ENCODE assay signal across 29 cellular contexts in genomic region chr17:55063857-55064485, GRCh38.
"Had no signal": no experiment of that assay in that cellular context is flagged by ENCODE, and none has a peak within 500 bp of the region (broad histone marks: within the 10 kb centered on the region; RNA-seq: fewer than 3 reads in every experiment).

No MANE protein-coding gene starts in this region.

- ATAC-seq: activated CD8-positive, alpha-beta memory T cell treated with anti-CD3 and anti-CD28 coated beads, Interleukin-2, amount 10 ng/mL, durations not matched to agents 7 days and 5 days; activated CD8-positive, alpha-beta T cell treated with anti-CD3 and anti-CD28 coated beads for 36 hours; activated naive CD4-positive, alpha-beta T cell treated with anti-CD3 and anti-CD28 coated beads, Interleukin-2, amount 50 U/mL, for 72 hours; heart right ventricle; left colon; lower lobe of right lung; mucosa of descending colon; right lobe of liver; stimulated activated memory B cell treated with anti-CD40 and anti-IgM and Interleukin-4, amounts not matched to agents 10 μg/mL and 1 μg/mL and 100 μg/mL, for 72 hours had no signal

- H3K27me3 ChIP-seq: heart right ventricle, right lobe of liver, stomach, suprapubic skin, tibial nerve had no signal

- H3K4me3 Mint-ChIP-seq: activated CD4-positive, alpha-beta T cell treated with anti-CD3 and anti-CD28 coated beads, Interleukin-2, amount 10 ng/mL, durations not matched to agents 7 days and 5 days; activated CD8-positive, alpha-beta memory T cell treated with anti-CD3 and anti-CD28 coated beads, Interleukin-2, amount 10 ng/mL, durations not matched to agents 7 days and 5 days; activated CD8-positive, alpha-beta T cell treated with anti-CD3 and anti-CD28 coated beads for 36 hours; activated T-helper 1 cell treated with anti-CD3 and anti-CD28 coated beads, Interleukin-12 subunit alpha, Interleukin-12 subunit beta, Interleukin-2, Interleukin-4 antibody, amounts not matched to agents 30 ng/mL and 10 ng/mL and 1 ng/mL, durations not matched to agents 14 hours and 24 hours and 36 hours; brain; dendritic cell treated with granulocyte-macrophage colony-stimulating factor and Interleukin-4, amounts not matched to agents 40 ng/mL and 50 ng/mL, for 4 days; naive B cell; neural crest cell; stimulated activated memory B cell treated with anti-CD40 and anti-IgM and Interleukin-4, amounts not matched to agents 10 μg/mL and 1 μg/mL and 100 μg/mL, for 72 hours had no signal

- H3K27ac ChIP-seq: heart right ventricle, lower lobe of right lung, right lobe of liver, stomach, suprapubic skin, tibial nerve, VCaP had no signal

- H3K27me3 Mint-ChIP-seq: activated CD4-positive, alpha-beta T cell treated with anti-CD3 and anti-CD28 coated beads, Interleukin-2, amount 10 ng/mL, durations not matched to agents 7 days and 5 days; activated CD8-positive, alpha-beta memory T cell treated with anti-CD3 and anti-CD28 coated beads, Interleukin-2, amount 10 ng/mL, durations not matched to agents 7 days and 5 days; activated CD8-positive, alpha-beta T cell treated with anti-CD3 and anti-CD28 coated beads for 36 hours; naive B cell; stimulated activated memory B cell treated with anti-CD40 and anti-IgM and Interleukin-4, amounts not matched to agents 10 μg/mL and 1 μg/mL and 100 μg/mL, for 72 hours had no signal

- H3K36me3 ChIP-seq: heart right ventricle, lower lobe of right lung, right lobe of liver, stomach, suprapubic skin, tibial nerve had no signal

- DNase-seq: activated CD4-positive, alpha-beta T cell treated with anti-CD3 and anti-CD28 coated beads, Interleukin-2, amount 10 ng/mL, durations not matched to agents 7 days and 5 days; activated CD4-positive, CD25-positive, alpha-beta regulatory T cell treated with anti-CD3 and anti-CD28 coated beads, Interleukin-2, amount 50 U/mL, for 72 hours; activated CD8-positive, alpha-beta memory T cell treated with anti-CD3 and anti-CD28 coated beads, Interleukin-2, amount 10 ng/mL, durations not matched to agents 7 days and 5 days; activated CD8-positive, alpha-beta T cell treated with anti-CD3 and anti-CD28 coated beads for 36 hours; activated T-cell treated with anti-CD3 and anti-CD28 coated beads for 4 hours; aorta; effector CD4-positive, alpha-beta T cell; erythroblast; foreskin fibroblast; heart right ventricle; left colon; lower lobe of right lung; mesendoderm; mucosa of descending colon; naive B cell; occipital lobe; right lobe of liver; stimulated activated CD4-positive, alpha-beta T cell treated with anti-CD3 and anti-CD28 coated beads, Interleukin-2, amount 100 ng/mL, for 24 hours; stomach had no signal

- H3K9me3 Mint-ChIP-seq: activated CD4-positive, alpha-beta T cell treated with anti-CD3 and anti-CD28 coated beads, Interleukin-2, amount 10 ng/mL, durations not matched to agents 7 days and 5 days; activated CD8-positive, alpha-beta T cell treated with anti-CD3 and anti-CD28 coated beads for 36 hours; activated naive CD4-positive, alpha-beta T cell treated with anti-CD3 and anti-CD28 coated beads, Interleukin-2, amount 50 U/mL, for 72 hours; activated T-helper 1 cell treated with anti-CD3 and anti-CD28 coated beads, Interleukin-12 subunit alpha, Interleukin-12 subunit beta, Interleukin-2, Interleukin-4 antibody, amounts not matched to agents 30 ng/mL and 10 ng/mL and 1 ng/mL, durations not matched to agents 14 hours and 24 hours and 36 hours; brain; dendritic cell treated with granulocyte-macrophage colony-stimulating factor and Interleukin-4, amounts not matched to agents 40 ng/mL and 50 ng/mL, for 4 days; naive B cell; neural crest cell; stimulated activated memory B cell treated with anti-CD40 and anti-IgM and Interleukin-4, amounts not matched to agents 10 μg/mL and 1 μg/mL and 100 μg/mL, for 72 hours had no signal

- H3K4me3 ChIP-seq: heart right ventricle, lower lobe of right lung, mucosa of descending colon, right lobe of liver, skin epidermis, stomach, suprapubic skin, tibial nerve had no signal

- H3K4me1 ChIP-seq: heart right ventricle, lower lobe of right lung, tibial nerve had no signal

- H3K4me1 Mint-ChIP-seq: activated CD4-positive, alpha-beta T cell treated with anti-CD3 and anti-CD28 coated beads, Interleukin-2, amount 10 ng/mL, durations not matched to agents 7 days and 5 days; activated CD8-positive, alpha-beta memory T cell treated with anti-CD3 and anti-CD28 coated beads, Interleukin-2, amount 10 ng/mL, durations not matched to agents 7 days and 5 days; naive B cell; neural crest cell; stimulated activated memory B cell treated with anti-CD40 and anti-IgM and Interleukin-4, amounts not matched to agents 10 μg/mL and 1 μg/mL and 100 μg/mL, for 72 hours had no signal

- H3K36me3 Mint-ChIP-seq: activated CD8-positive, alpha-beta memory T cell treated with anti-CD3 and anti-CD28 coated beads, Interleukin-2, amount 10 ng/mL, durations not matched to agents 7 days and 5 days; activated naive CD4-positive, alpha-beta T cell treated with anti-CD3 and anti-CD28 coated beads, Interleukin-2, amount 50 U/mL, for 72 hours; brain; naive B cell; stimulated activated memory B cell treated with anti-CD40 and anti-IgM and Interleukin-4, amounts not matched to agents 10 μg/mL and 1 μg/mL and 100 μg/mL, for 72 hours had no signal

- H3K27ac Mint-ChIP-seq: activated CD4-positive, alpha-beta T cell treated with anti-CD3 and anti-CD28 coated beads, Interleukin-2, amount 10 ng/mL, durations not matched to agents 7 days and 5 days; activated CD8-positive, alpha-beta memory T cell treated with anti-CD3 and anti-CD28 coated beads, Interleukin-2, amount 10 ng/mL, durations not matched to agents 7 days and 5 days; activated CD8-positive, alpha-beta T cell treated with anti-CD3 and anti-CD28 coated beads for 36 hours; activated naive CD4-positive, alpha-beta T cell treated with anti-CD3 and anti-CD28 coated beads, Interleukin-2, amount 50 U/mL, for 72 hours; activated T-helper 1 cell treated with anti-CD3 and anti-CD28 coated beads, Interleukin-12 subunit alpha, Interleukin-12 subunit beta, Interleukin-2, Interleukin-4 antibody, amounts not matched to agents 30 ng/mL and 10 ng/mL and 1 ng/mL, durations not matched to agents 14 hours and 24 hours and 36 hours; brain; dendritic cell treated with granulocyte-macrophage colony-stimulating factor and Interleukin-4, amounts not matched to agents 40 ng/mL and 50 ng/mL, for 4 days; stimulated activated memory B cell treated with anti-CD40 and anti-IgM and Interleukin-4, amounts not matched to agents 10 μg/mL and 1 μg/mL and 100 μg/mL, for 72 hours had no signal

- H3K9me3 ChIP-seq: heart right ventricle, lower lobe of right lung, mucosa of descending colon, right lobe of liver, stomach, suprapubic skin, tibial nerve had no signal
